Comparison of ENCODE assay signal across 14 cellular contexts in the genomic region with DNA sequence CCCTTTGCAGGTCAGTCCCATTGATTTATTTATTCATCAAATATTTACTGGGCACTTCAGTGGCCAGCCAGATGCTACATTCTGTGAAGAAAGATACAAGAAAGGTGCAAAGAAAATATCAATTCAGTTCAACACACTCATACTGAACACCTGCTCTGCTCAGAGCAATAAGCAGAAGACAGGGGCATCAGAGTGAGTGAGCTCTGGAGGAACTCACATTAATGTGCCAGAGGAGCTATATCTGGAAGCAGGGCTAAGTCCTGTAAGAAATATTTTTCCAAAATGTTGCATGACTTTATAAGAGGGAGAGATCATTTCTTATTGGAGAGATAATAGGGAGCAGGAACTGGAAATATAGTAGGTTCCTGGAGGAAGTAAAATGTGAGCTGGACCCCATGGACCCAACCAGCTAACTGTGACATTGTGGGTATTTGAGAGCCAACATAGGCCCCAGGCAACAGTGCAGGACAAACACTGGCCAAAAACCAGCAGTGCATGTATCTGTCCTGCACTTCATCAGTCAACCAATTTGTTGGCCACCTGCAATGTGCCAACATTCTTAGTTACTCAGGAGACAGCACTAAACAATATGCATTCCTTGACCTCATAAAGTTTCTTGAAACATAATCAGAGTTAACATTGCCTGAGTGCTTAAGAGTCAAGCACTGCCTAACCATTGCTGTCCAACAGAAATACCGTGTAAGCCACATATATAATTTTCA.
"Had no signal": no experiment of that assay in that cellular context is flagged by ENCODE, and none has a peak within 500 bp of the region (broad histone marks: within the 10 kb centered on the region; RNA-seq: fewer than 3 reads in every experiment).

No MANE protein-coding gene starts in this region.

- H3K36me3 ChIP-seq: brain microvascular endothelial cell, prostate gland, SJSA1 had no signal

- H3K27ac ChIP-seq: brain microvascular endothelial cell, prostate gland, SJSA1 had no signal

- H3K4me3 ChIP-seq: prostate gland, SJSA1 had no signal

- H3K27me3 Mint-ChIP-seq: activated naive CD8-positive, alpha-beta T cell treated with anti-CD3 and anti-CD28 coated beads, Interleukin-2, amount 10 ng/mL, durations not matched to agents 7 days and 5 days; stimulated activated memory B cell treated with anti-CD40 and anti-IgM and Interleukin-4, amounts not matched to agents 10 μg/mL and 1 μg/mL and 100 μg/mL, for 72 hours had no signal

- H3K4me1 Mint-ChIP-seq: activated naive CD8-positive, alpha-beta T cell treated with anti-CD3 and anti-CD28 coated beads, Interleukin-2, amount 10 ng/mL, durations not matched to agents 7 days and 5 days; stimulated activated memory B cell treated with anti-CD40 and anti-IgM and Interleukin-4, amounts not matched to agents 10 μg/mL and 1 μg/mL and 100 μg/mL, for 72 hours had no signal

- H3K27ac Mint-ChIP-seq: activated naive CD8-positive, alpha-beta T cell treated with anti-CD3 and anti-CD28 coated beads, Interleukin-2, amount 10 ng/mL, durations not matched to agents 7 days and 5 days; activated T-helper 1 cell treated with anti-CD3 and anti-CD28 coated beads, Interleukin-12 subunit alpha, Interleukin-12 subunit beta, Interleukin-2, Interleukin-4 antibody, amounts not matched to agents 30 ng/mL and 10 ng/mL and 1 ng/mL, durations not matched to agents 14 hours and 24 hours and 36 hours; nephron progenitor cell; stimulated activated memory B cell treated with anti-CD40 and anti-IgM and Interleukin-4, amounts not matched to agents 10 μg/mL and 1 μg/mL and 100 μg/mL, for 72 hours; type B pancreatic cell had no signal

- H3K4me3 Mint-ChIP-seq: activated naive CD8-positive, alpha-beta T cell treated with anti-CD3 and anti-CD28 coated beads, Interleukin-2, amount 10 ng/mL, durations not matched to agents 7 days and 5 days; activated T-helper 1 cell treated with anti-CD3 and anti-CD28 coated beads, Interleukin-12 subunit alpha, Interleukin-12 subunit beta, Interleukin-2, Interleukin-4 antibody, amounts not matched to agents 30 ng/mL and 10 ng/mL and 1 ng/mL, durations not matched to agents 14 hours and 24 hours and 36 hours; nephron progenitor cell; stimulated activated memory B cell treated with anti-CD40 and anti-IgM and Interleukin-4, amounts not matched to agents 10 μg/mL and 1 μg/mL and 100 μg/mL, for 72 hours; type B pancreatic cell had no signal

- DNase-seq: activated naive CD8-positive, alpha-beta T cell treated with anti-CD3 and anti-CD28 coated beads, Interleukin-2, amount 10 ng/mL, durations not matched to agents 7 days and 5 days; brain microvascular endothelial cell; effector CD8-positive, alpha-beta T cell; foreskin melanocyte; mesendoderm; nephron progenitor cell; occipital lobe; stimulated activated CD4-positive, alpha-beta T cell treated with anti-CD3 and anti-CD28 coated beads, Interleukin-2, amount 100 ng/mL, for 48 hours; substantia nigra had no signal

- H3K9me3 ChIP-seq: prostate gland, SJSA1 had no signal

- ATAC-seq: stimulated activated memory B cell treated with anti-CD40 and anti-IgM and Interleukin-4, amounts not matched to agents 10 μg/mL and 1 μg/mL and 100 μg/mL, for 72 hours had no signal

- H3K27me3 ChIP-seq: brain microvascular endothelial cell had no signal

- H3K4me1 ChIP-seq: prostate gland, SJSA1 had no signal

- H3K36me3 Mint-ChIP-seq: activated naive CD8-positive, alpha-beta T cell treated with anti-CD3 and anti-CD28 coated beads, Interleukin-2, amount 10 ng/mL, durations not matched to agents 7 days and 5 days; stimulated activated memory B cell treated with anti-CD40 and anti-IgM and Interleukin-4, amounts not matched to agents 10 μg/mL and 1 μg/mL and 100 μg/mL, for 72 hours; type B pancreatic cell had no signal
